In genomic region chr6:41781302-41781711, GRCh38 we compare ENCODE assay signal across 9 cellular contexts. TPM values are rescaled to one million over a fixed set of nuclear protein-coding genes. Genes with fewer than 3 reads are reported as not detected.
DNase-seq lines count a peak whose midpoint lies in the region; ATAC-seq and TF ChIP-seq lines count a peak whose summit lies in the region.
"Had no signal": no experiment of that assay in that cellular context is flagged by ENCODE, and none has a peak within 500 bp of the region (broad histone marks: within the 10 kb centered on the region; RNA-seq: fewer than 3 reads in every experiment).

No MANE protein-coding gene starts in this region.

- H3K27me3 ChIP-seq in CD4-positive, CD25-positive, alpha-beta regulatory T cell (ENCODE audit: control insufficient read depth, insufficient read depth, low read length): peaks cover 2% of the 10 kb centered on the region

- peak overlapping the region; percentile 15; the same call in 1 of the 2 replicates for H2AFZ ChIP-seq in OCI-LY7 (ENCODE audit: low read length)

- CTCF ChIA-PET in OCI-LY7 (lab: Charles Lee; ENCODE audit: unreplicated experiment): interaction anchor here (0.5 to 0.6 kb wide), 2 partner anchors 195 to 228 kb away, joined by 3 read pairs; no protein-coding TSS in a partner anchor

- no peaks in the 10 kb centered on the region for H3K9me2 ChIP-seq in OCI-LY7 (ENCODE audit: insufficient read depth, low read length)

- H3K27me3 Mint-ChIP-seq in CD4-positive, CD25-positive, alpha-beta regulatory T cell: peaks cover 19% of the 10 kb centered on the region
- H3K27me3 Mint-ChIP-seq in nephron (ENCODE audit: low read depth): no peaks in the 10 kb centered on the region

- no peak overlapping the region for H3K4me3 ChIP-seq in CD4-positive, CD25-positive, alpha-beta regulatory T cell (ENCODE audit: low read depth, low read length)
- H3K4me3 ChIP-seq in OCI-LY7 (ENCODE audit: low read depth, low read length, poor library complexity, severe bottlenecking): peak overlapping the region; percentile 83

- H3K4me1 Mint-ChIP-seq in CD4-positive, CD25-positive, alpha-beta regulatory T cell: peaks cover 7 to 26% (median 16%) of the 10 kb centered on the region in 4 donors
- H3K4me1 Mint-ChIP-seq in nephron: peaks cover 29% of the 10 kb centered on the region

- no peaks in the 10 kb centered on the region; the same call in 1 of the 2 replicates for H3K79me2 ChIP-seq in OCI-LY7 (ENCODE audit: insufficient read depth, low read depth, low read length)

- no peak for DNase-seq in CD4-positive, CD25-positive, alpha-beta regulatory T cell
- DNase-seq in OCI-LY7 (ENCODE audit: low spot score) (no peak), epithelial cell of prostate (ENCODE audit: low read depth, low spot score) (no peak), activated gamma-delta T cell treated with Interleukin-2 at 50 U/mL for 16 hours (no peak)
- DNase-seq in stimulated activated CD4-positive, alpha-beta T cell treated with anti-CD3 and anti-CD28 coated beads, Interleukin-2, amount 100 ng/mL, for 24 hours: no peak
- DNase-seq: NCI-H2227 treated with DMSO at 0.1 percent for 48 hours had no signal

- no peaks in the 10 kb centered on the region for H3K9me3 Mint-ChIP-seq in CD4-positive, CD25-positive, alpha-beta regulatory T cell
- no peaks in the 10 kb centered on the region for H3K9me3 Mint-ChIP-seq in nephron

- no peaks in the 10 kb centered on the region for H4K20me1 ChIP-seq in OCI-LY7 (ENCODE audit: insufficient read depth, low read length)

- no peaks in the 10 kb centered on the region for H3K36me3 ChIP-seq in CD4-positive, CD25-positive, alpha-beta regulatory T cell (ENCODE audit: control insufficient read depth, insufficient read depth, low read length)
- H3K36me3 ChIP-seq in OCI-LY7 (ENCODE audit: insufficient read depth, low read length): no peaks in the 10 kb centered on the region

- H3K27ac Mint-ChIP-seq in CD4-positive, CD25-positive, alpha-beta regulatory T cell: peak overlapping the region in 1 of 3 donors; percentile 9
- H3K27ac Mint-ChIP-seq in nephron: peak overlapping the region; percentile 66 to 90 (median 87)

- POLR2A ChIA-PET in OCI-LY7 (lab: Charles Lee): interaction anchor here (0.7 to 1.0 kb wide), 4 partner anchors 47 to 827 kb away, joined by 3 to 4 read pairs (median 3); no protein-coding TSS in a partner anchor

- peaks cover 4% of the 10 kb centered on the region for H3K36me3 Mint-ChIP-seq in CD4-positive, CD25-positive, alpha-beta regulatory T cell
- peaks cover 5% of the 10 kb centered on the region for H3K36me3 Mint-ChIP-seq in nephron (ENCODE audit: low read depth)

- peak overlapping the region; percentile 69 for H3K4me2 ChIP-seq in OCI-LY7 (ENCODE audit: low read length)

- no peaks in the 10 kb centered on the region for H3K9me3 ChIP-seq in CD4-positive, CD25-positive, alpha-beta regulatory T cell (ENCODE audit: control insufficient read depth in 2 of 2, low read length in 2 of 2)
- no peaks in the 10 kb centered on the region for H3K9me3 ChIP-seq in OCI-LY7 (ENCODE audit: low read length)

- BruUV-seq in OCI-LY7 (replicated peaks; lab: Mats Ljungman, UMichigan): no TSS peak

- no peak overlapping the region for H3K27ac ChIP-seq in CD4-positive, CD25-positive, alpha-beta regulatory T cell (ENCODE audit: insufficient read depth, low read length, poor library complexity, severe bottlenecking)
- H3K27ac ChIP-seq in OCI-LY7 (ENCODE audit: low read depth, low read length, poor library complexity, severe bottlenecking) (no peak overlapping the region), epithelial cell of prostate (peak overlapping the region; percentile 31)

- ATAC-seq in CD4-positive, CD25-positive, alpha-beta regulatory T cell (ENCODE audit: low read depth in 2 of 2): no peak
- ATAC-seq in HG02885 (IDR thresholded peaks at IDR 0.05; ENCODE audit: poor library complexity, unreplicated experiment): no peak
- no peak for ATAC-seq in GM18858 (IDR thresholded peaks at IDR 0.05; ENCODE audit: unreplicated experiment)

- H3K4me1 ChIP-seq in CD4-positive, CD25-positive, alpha-beta regulatory T cell (ENCODE audit: control insufficient read depth, insufficient read depth, low read length, poor library complexity, severe bottlenecking): peaks cover 22% of the 10 kb centered on the region
- H3K4me1 ChIP-seq in OCI-LY7 (ENCODE audit: insufficient read depth, low read length, poor library complexity, severe bottlenecking): peaks cover 40% of the 10 kb centered on the region

- TF ChIP-seq CTCF in OCI-LY7 (conservative IDR thresholded peaks at IDR 0.05; ENCODE audit: low read length) (no peak), nephron (IDR thresholded peaks at IDR 0.05; ENCODE audit: unreplicated experiment in 3 of 3) (no peak)

- intact Hi-C loops in OCI-LY7 (cut with micrococcal nuclease; ENCODE audit: unreplicated experiment): loop anchor here (2.0 to 10.0 kb wide), 3 partner anchors 385 to 673 kb away; partner anchors contain the start of genes MRPS10 and TRERF1

- peak overlapping the region; percentile 76 to 85 (median 82) for H3K4me3 Mint-ChIP-seq in CD4-positive, CD25-positive, alpha-beta regulatory T cell
- peak overlapping the region; percentile 87 to 93 (median 89) for H3K4me3 Mint-ChIP-seq in nephron

RNA-seq across cellular contexts. Expression of gene PRICKLE4, which starts 0.7 kb away (rescaled TPM):
- not detected for total RNA-seq in CD4-positive, CD25-positive, alpha-beta regulatory T cell
- not detected for polyA plus RNA-seq in CD4-positive, CD25-positive, alpha-beta regulatory T cell
- 0.93 and 1.8 TPM in 2 replicates for total RNA-seq in OCI-LY7 (2014; rRNA removed; shearing (Covaris generic))
- total RNA-seq in OCI-LY7 (2022): 1.2 and 2.6 TPM in 2 replicates

RNA-seq across cellular contexts. Expression of gene FRS3, which starts 1.6 kb away (rescaled TPM):
- 6.4 TPM for total RNA-seq in CD4-positive, CD25-positive, alpha-beta regulatory T cell
- 1 to 10 TPM; 1.3 to 1.6 (median 1.4) TPM for polyA plus RNA-seq in CD4-positive, CD25-positive, alpha-beta regulatory T cell
- 5.6 and 8.2 TPM in 2 replicates for total RNA-seq in OCI-LY7 (2014; rRNA removed; shearing (Covaris generic))
- 7.9 and 8.7 TPM in 2 replicates for total RNA-seq in OCI-LY7 (2022)

RNA-seq across cellular contexts. Expression of gene TOMM6, which starts 6.2 kb away (rescaled TPM):
- 102 TPM for total RNA-seq in CD4-positive, CD25-positive, alpha-beta regulatory T cell
- polyA plus RNA-seq in CD4-positive, CD25-positive, alpha-beta regulatory T cell: 100 to 1,000 TPM; 315 to 364 (median 362) TPM
- total RNA-seq in OCI-LY7 (2014; rRNA removed; shearing (Covaris generic)): 84.9 and 131 TPM in 2 replicates
- total RNA-seq in OCI-LY7 (2022): 213 and 277 TPM in 2 replicates

RNA-seq across cellular contexts. Expression of gene PGC, which starts 34.1 kb away (rescaled TPM):
- total RNA-seq in CD4-positive, CD25-positive, alpha-beta regulatory T cell: not detected
- polyA plus RNA-seq in CD4-positive, CD25-positive, alpha-beta regulatory T cell: not detected
- total RNA-seq in OCI-LY7 (2014; rRNA removed; shearing (Covaris generic)): not detected in 2 replicates
- total RNA-seq in OCI-LY7 (2022): not detected in 2 replicates

RNA-seq across cellular contexts. Expression of gene TFEB, which starts 45.9 kb away (rescaled TPM):
- 26.7 TPM for total RNA-seq in CD4-positive, CD25-positive, alpha-beta regulatory T cell
- polyA plus RNA-seq in CD4-positive, CD25-positive, alpha-beta regulatory T cell: 10 to 100 TPM in 1 of 4 donors, 1 to 10 TPM in 3; 8.0 to 11.0 (median 8.7) TPM
- 25.3 and 36.8 TPM in 2 replicates for total RNA-seq in OCI-LY7 (2014; rRNA removed; shearing (Covaris generic))
- 48.6 and 60.0 TPM in 2 replicates for total RNA-seq in OCI-LY7 (2022)
